In genomic region chr5:139635606-139636206, GRCh38 we compare ENCODE assay signal across 8 cellular contexts. TPM values are rescaled to one million over a fixed set of nuclear protein-coding genes. Genes with fewer than 3 reads are reported as not detected.
DNase-seq lines count a peak whose midpoint lies in the region; ATAC-seq, FAIRE-seq and TF ChIP-seq lines count a peak whose summit lies in the region.

No MANE protein-coding gene starts in this region.

- H2AFZ ChIP-seq in keratinocyte (ENCODE audit: control insufficient read depth, low read length) = no peak overlapping the region

- no peak overlapping the region for H3K4me2 ChIP-seq in keratinocyte (ENCODE audit: control insufficient read depth, extremely low read depth, insufficient read depth, low read depth, low read length)

- TF ChIP-seq CTCF in HFF-Myc (IDR thresholded peaks at IDR 0.05; ENCODE audit: low read depth, low read length, missing control alignments) = peak; percentile 81
- peak; percentile 62 for TF ChIP-seq CTCF in bronchial epithelial cell (IDR thresholded peaks at IDR 0.05; ENCODE audit: insufficient read depth, low read length, severe bottlenecking)
- peak; percentile 42 to 60 (median 56) for TF ChIP-seq CTCF in keratinocyte (optimal IDR thresholded peaks at IDR 0.05 in 1 of 3, IDR thresholded peaks at IDR 0.05 in 1 of 3, conservative IDR thresholded peaks at IDR 0.05 in 1 of 3; ENCODE audit: extremely low read depth in 1 of 3, insufficient read depth in 2 of 3, low read length in 3 of 3)

- peaks cover 57% of the 10 kb centered on the region for H3K4me1 Mint-ChIP-seq in stimulated activated effector memory CD8-positive, alpha-beta T cell treated with anti-CD3 and anti-CD28 coated beads, Interleukin-12 subunit alpha, Interleukin-12 subunit beta, amount 100 ng/mL, for 72 hours

- no peak overlapping the region for H3K9ac ChIP-seq in keratinocyte (ENCODE audit: control insufficient read depth, extremely low read depth, insufficient read depth, low read length)

- H4K20me1 ChIP-seq in keratinocyte (ENCODE audit: control insufficient read depth, extremely low read depth, insufficient read depth, low read length) = peaks cover 4% of the 10 kb centered on the region

- peak; percentile 84 for DNase-seq in DMS53 treated with DMSO at 0.1 percent for 48 hours (lab: John Stamatoyannopoulos, UW; ENCODE audit: unreplicated experiment)
- peak; percentile 98 for DNase-seq in HFF-Myc (ENCODE audit: extremely low read depth, low read depth)
- peak; percentile 29 for DNase-seq in RKO (ENCODE audit: low spot score)
- peak; percentile 63 for DNase-seq in bronchial epithelial cell (ENCODE audit: low read depth)
- no peak for DNase-seq in keratinocyte (ENCODE audit: low read depth, low spot score)
- peak in 1 of 2 donors; percentile 63 for DNase-seq in stimulated activated effector memory CD8-positive, alpha-beta T cell treated with anti-CD3 and anti-CD28 coated beads, Interleukin-12 subunit alpha, Interleukin-12 subunit beta, amount 100 ng/mL, for 72 hours (ENCODE audit: low spot score in 2 of 2)

- H3K9me3 ChIP-seq in keratinocyte (ENCODE audit: control insufficient read depth, low read depth, low read length) = no peaks in the 10 kb centered on the region

- peaks cover 25% of the 10 kb centered on the region for H3K4me1 ChIP-seq in keratinocyte (ENCODE audit: control insufficient read depth, extremely low read depth, insufficient read depth, low read length)

- H3K27ac ChIP-seq in keratinocyte (ENCODE audit: control insufficient read depth, insufficient read depth, low read length) = no peak overlapping the region

- peak overlapping the region; percentile 96 for H3K27ac Mint-ChIP-seq in stimulated activated effector memory CD8-positive, alpha-beta T cell treated with anti-CD3 and anti-CD28 coated beads, Interleukin-12 subunit alpha, Interleukin-12 subunit beta, amount 100 ng/mL, for 72 hours

- H3K36me3 ChIP-seq in bronchial epithelial cell (ENCODE audit: control insufficient read depth, insufficient read depth, low read length) (no peaks in the 10 kb centered on the region), keratinocyte (ENCODE audit: control insufficient read depth in 2 of 2, extremely low read depth in 1 of 2, insufficient read depth in 2 of 2, low read length in 2 of 2) (peaks cover 2 to 4% of the 10 kb centered on the region in 2 experiments)

- no peaks in the 10 kb centered on the region for H3K79me2 ChIP-seq in keratinocyte (ENCODE audit: control insufficient read depth, insufficient read depth, low read length)

- peaks cover 61% of the 10 kb centered on the region for H3K36me3 Mint-ChIP-seq in stimulated activated effector memory CD8-positive, alpha-beta T cell treated with anti-CD3 and anti-CD28 coated beads, Interleukin-12 subunit alpha, Interleukin-12 subunit beta, amount 100 ng/mL, for 72 hours

- dilution Hi-C loops in keratinocyte (cut with MboI; ENCODE audit: extremely low pct_ligation_motif_present, low sequenced_read_pairs) = no loop called here

- H3K9me1 ChIP-seq in keratinocyte (ENCODE audit: control insufficient read depth, extremely low read depth, insufficient read depth, low read length) = no peaks in the 10 kb centered on the region

- no peak for ATAC-seq in stimulated activated effector memory CD8-positive, alpha-beta T cell treated with anti-CD3 and anti-CD28 coated beads, Interleukin-12 subunit alpha, Interleukin-12 subunit beta, amount 100 ng/mL, for 72 hours
- ATAC-seq in GM21576 (IDR thresholded peaks at IDR 0.05; ENCODE audit: unreplicated experiment) (no peak), GM19452 (IDR thresholded peaks at IDR 0.05; ENCODE audit: unreplicated experiment) (no peak)

- FAIRE-seq in bronchial epithelial cell (lab: Jason Lieb, UNC) = no peak
- no peak for FAIRE-seq in keratinocyte (lab: Jason Lieb, UNC)

- H3K4me3 Mint-ChIP-seq in stimulated activated effector memory CD8-positive, alpha-beta T cell treated with anti-CD3 and anti-CD28 coated beads, Interleukin-12 subunit alpha, Interleukin-12 subunit beta, amount 100 ng/mL, for 72 hours = peak overlapping the region; percentile 69

- H3K9me3 Mint-ChIP-seq in stimulated activated effector memory CD8-positive, alpha-beta T cell treated with anti-CD3 and anti-CD28 coated beads, Interleukin-12 subunit alpha, Interleukin-12 subunit beta, amount 100 ng/mL, for 72 hours = no peaks in the 10 kb centered on the region

- no peak overlapping the region for H3K4me3 ChIP-seq in HFF-Myc (replicated peaks; ENCODE audit: low read depth, low read length)
- H3K4me3 ChIP-seq in bronchial epithelial cell (ENCODE audit: low read depth, low read length) = no peak overlapping the region
- no peak overlapping the region for H3K4me3 ChIP-seq in keratinocyte (ENCODE audit: control insufficient read depth in 2 of 3, extremely low read depth in 1 of 3, insufficient read depth in 2 of 3, low read depth in 1 of 3, low read length in 3 of 3)

- H3K27me3 ChIP-seq in bronchial epithelial cell (ENCODE audit: control insufficient read depth, insufficient read depth, low read length) = no peaks in the 10 kb centered on the region
- H3K27me3 ChIP-seq in keratinocyte (ENCODE audit: control insufficient read depth, extremely low read depth, insufficient read depth, low read length) = no peaks in the 10 kb centered on the region

RNA-seq across cellular contexts. Expression of gene CXXC5, which starts 12.4 kb away (rescaled TPM):
- total RNA-seq in bronchial epithelial cell = 6.1 and 27.4 TPM in 2 replicates
- polyA plus RNA-seq in keratinocyte = 0.59 to 1.7 TPM (median 1.0 TPM) in 3 replicates
- 4.9 TPM for polyA plus RNA-seq in keratinocyte (2011; ENCODE audit: low read depth)
- polyA plus RNA-seq in keratinocyte (2011; cell fraction: cytosol; rRNA removed) = 1.0 and 1.1 TPM in 2 replicates
- 1.2 and 2.1 TPM in 2 replicates for polyA plus RNA-seq in keratinocyte (2011; cell fraction: nucleus; rRNA removed)
- 0.65 and 6.6 TPM in 2 replicates for polyA plus RNA-seq in keratinocyte (2012; ENCODE audit: low replicate concordance)
- 0.80 to 2.0 TPM (median 1.4 TPM) in 3 replicates for polyA minus RNA-seq in keratinocyte
- polyA minus RNA-seq in keratinocyte (2011; cell fraction: cytosol; rRNA and poly(A)+ RNA removed) = 5.4 TPM
- polyA minus RNA-seq in keratinocyte (2011; cell fraction: nucleus; rRNA and poly(A)+ RNA removed) = 2.2 and 3.7 TPM in 2 replicates
